ENCODE assay signal across 22 cellular contexts in the genomic region with DNA sequence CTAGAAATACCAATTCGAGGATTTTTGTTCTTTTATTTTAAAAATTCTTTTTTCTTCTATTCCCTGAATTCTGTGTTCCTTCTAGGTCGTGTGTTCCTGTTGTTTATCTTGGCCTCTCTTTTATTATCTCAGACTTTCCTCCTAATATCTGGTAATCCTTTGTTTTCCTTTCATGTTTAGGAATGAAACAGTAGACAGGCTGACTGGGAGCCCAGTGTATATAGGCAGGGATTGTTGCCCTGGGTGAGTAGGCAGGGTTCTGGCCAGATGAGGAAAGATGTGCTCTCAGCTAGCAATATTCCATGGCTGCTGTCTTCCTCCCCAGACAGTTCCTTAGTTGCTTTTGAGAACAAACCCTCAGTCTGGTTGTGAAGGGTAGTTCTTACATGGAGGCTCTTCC.
DNase-seq lines count a peak whose midpoint lies in the region; ATAC-seq and TF ChIP-seq lines count a peak whose summit lies in the region.
"Had no signal": no experiment of that assay in that cellular context is flagged by ENCODE, and none has a peak within 500 bp of the region (broad histone marks: within the 10 kb centered on the region; RNA-seq: fewer than 3 reads in every experiment).

No MANE protein-coding gene starts in this region.

- no peaks in the 10 kb centered on the region for H3K27me3 Mint-ChIP-seq in Caco-2 (ENCODE audit: insufficient read depth, unreplicated experiment)
- no peaks in the 10 kb centered on the region for H3K27me3 Mint-ChIP-seq in nephron progenitor cell (ENCODE audit: low read depth, poor library complexity)
- peaks cover 2% of the 10 kb centered on the region for H3K27me3 Mint-ChIP-seq in activated CD4-positive, alpha-beta memory T cell treated with anti-CD3 and anti-CD28 coated beads, Interleukin-2, amount 10 ng/mL, durations not matched to agents 7 days and 5 days
- H3K27me3 Mint-ChIP-seq: activated naive CD4-positive, alpha-beta T cell treated with anti-CD3 and anti-CD28 coated beads, Interleukin-2, amount 50 U/mL, for 24 hours; CD4-positive, CD25-positive, alpha-beta regulatory T cell had no signal

- POLR2A ChIA-PET in Caco-2 (lab: Charles Lee) = no interaction called here
- POLR2A ChIA-PET in activated CD4-positive, alpha-beta memory T cell treated with anti-CD3 and anti-CD28 coated beads, Interleukin-2, amount 10 ng/mL, durations not matched to agents 7 days and 5 days (lab: Charles Lee) = no interaction called here

- H3K4me3 Mint-ChIP-seq in Caco-2 (ENCODE audit: unreplicated experiment) (no peak overlapping the region), nephron progenitor cell (no peak overlapping the region)
- H3K4me3 Mint-ChIP-seq in activated CD4-positive, alpha-beta memory T cell treated with anti-CD3 and anti-CD28 coated beads, Interleukin-2, amount 10 ng/mL, durations not matched to agents 7 days and 5 days = no peak overlapping the region
- H3K4me3 Mint-ChIP-seq: activated naive CD4-positive, alpha-beta T cell treated with anti-CD3 and anti-CD28 coated beads, Interleukin-2, amount 50 U/mL, for 24 hours; activated T-cell treated with anti-CD3 and anti-CD28 coated beads, Interleukin-2, amount 50 U/mL, for 24 hours; natural killer cell had no signal

- H3K9me3 Mint-ChIP-seq in Caco-2 (ENCODE audit: unreplicated experiment) (no peaks in the 10 kb centered on the region), nephron progenitor cell (no peaks in the 10 kb centered on the region)
- no peaks in the 10 kb centered on the region for H3K9me3 Mint-ChIP-seq in activated CD4-positive, alpha-beta memory T cell treated with anti-CD3 and anti-CD28 coated beads, Interleukin-2, amount 10 ng/mL, durations not matched to agents 7 days and 5 days
- H3K9me3 Mint-ChIP-seq: activated naive CD4-positive, alpha-beta T cell treated with anti-CD3 and anti-CD28 coated beads, Interleukin-2, amount 50 U/mL, for 24 hours; activated T-cell treated with anti-CD3 and anti-CD28 coated beads, Interleukin-2, amount 50 U/mL, for 24 hours; CD4-positive, CD25-positive, alpha-beta regulatory T cell had no signal

- H3K27me3 ChIP-seq in Caco-2 (replicated peaks; ENCODE audit: control insufficient read depth, insufficient read depth, low read length) = no peaks in the 10 kb centered on the region
- peaks cover 5% of the 10 kb centered on the region; the same call in 1 of the 2 replicates for H3K27me3 ChIP-seq in MG63
- H3K27me3 ChIP-seq: vagina had no signal

- H3K36me3 ChIP-seq in Caco-2 (ENCODE audit: control insufficient read depth, insufficient read depth, low read length) (no peaks in the 10 kb centered on the region), MG63 (no peaks in the 10 kb centered on the region)
- H3K36me3 ChIP-seq: vagina had no signal

- no peak for TF ChIP-seq CTCF in Caco-2 (IDR thresholded peaks at IDR 0.05; ENCODE audit: insufficient read depth in 1 of 2, low read depth in 1 of 2, low read length in 1 of 2, severe bottlenecking in 1 of 2, unreplicated experiment in 1 of 2)
- TF ChIP-seq CTCF in nephron progenitor cell (IDR thresholded peaks at IDR 0.05) = no peak

- H3K4me1 ChIP-seq in Caco-2 = no peaks in the 10 kb centered on the region; the same call in 1 of the 2 replicates
- H3K4me1 ChIP-seq: vagina had no signal

- H3K4me1 Mint-ChIP-seq in Caco-2 (ENCODE audit: low read depth, unreplicated experiment) (peaks cover 24% of the 10 kb centered on the region), nephron progenitor cell (peaks cover 19% of the 10 kb centered on the region)
- H3K4me1 Mint-ChIP-seq in activated CD4-positive, alpha-beta memory T cell treated with anti-CD3 and anti-CD28 coated beads, Interleukin-2, amount 10 ng/mL, durations not matched to agents 7 days and 5 days = no peaks in the 10 kb centered on the region
- H3K4me1 Mint-ChIP-seq: activated naive CD4-positive, alpha-beta T cell treated with anti-CD3 and anti-CD28 coated beads, Interleukin-2, amount 50 U/mL, for 24 hours; CD4-positive, CD25-positive, alpha-beta regulatory T cell; natural killer cell had no signal

- H3K9me3 ChIP-seq in Caco-2 (no peaks in the 10 kb centered on the region), MG63 (no peaks in the 10 kb centered on the region)
- H3K9me3 ChIP-seq: vagina had no signal

- H3K27ac Mint-ChIP-seq in Caco-2 (ENCODE audit: unreplicated experiment) (peak overlapping the region; percentile 3), nephron progenitor cell (peak overlapping the region; percentile 6)
- no peak overlapping the region for H3K27ac Mint-ChIP-seq in activated CD4-positive, alpha-beta memory T cell treated with anti-CD3 and anti-CD28 coated beads, Interleukin-2, amount 10 ng/mL, durations not matched to agents 7 days and 5 days
- H3K27ac Mint-ChIP-seq: activated naive CD4-positive, alpha-beta T cell treated with anti-CD3 and anti-CD28 coated beads, Interleukin-2, amount 50 U/mL, for 24 hours; activated T-cell treated with anti-CD3 and anti-CD28 coated beads, Interleukin-2, amount 50 U/mL, for 24 hours; natural killer cell had no signal

- ATAC-seq in GM18870 (IDR thresholded peaks at IDR 0.05; ENCODE audit: unreplicated experiment) (no peak), GM19395 (IDR thresholded peaks at IDR 0.05; ENCODE audit: unreplicated experiment) (no peak)
- ATAC-seq: natural killer cell had no signal

- CTCF ChIA-PET in Caco-2 (lab: Charles Lee) = no interaction called here
- CTCF ChIA-PET in activated CD4-positive, alpha-beta memory T cell treated with anti-CD3 and anti-CD28 coated beads, Interleukin-2, amount 10 ng/mL, durations not matched to agents 7 days and 5 days (lab: Charles Lee) = no interaction called here

- DNase-seq in Caco-2 (no peak), MG63 (peak; percentile 3), fibroblast of peridontal ligament (ENCODE audit: extremely low read depth) (peak; percentile 22), nephron progenitor cell (no peak), NCI-H510A (lab: John Stamatoyannopoulos, UW) (no peak)
- DNase-seq in activated CD4-positive, alpha-beta memory T cell treated with anti-CD3 and anti-CD28 coated beads, Interleukin-2, amount 10 ng/mL, durations not matched to agents 7 days and 5 days = no peak
- DNase-seq: ACHN; activated CD4-positive, alpha-beta T cell treated with anti-CD3 and anti-CD28 coated beads, Interleukin-2, amount 50 U/mL, for 48 hours; activated T-cell treated with anti-CD3 and anti-CD28 coated beads, Interleukin-2, amount 50 U/mL, for 24 hours; caudate nucleus; CD4-positive, CD25-positive, alpha-beta regulatory T cell; DMS79; effector memory CD4-positive, alpha-beta T cell; HCEC 1CT; natural killer cell; NCI-H1436 treated with DMSO at 0.1 percent for 48 hours; NCI-H2171 treated with DMSO at 0.1 percent for 48 hours; stimulated activated CD4-positive, alpha-beta T cell treated with anti-CD3 and anti-CD28 coated beads, Interleukin-1b, Interleukin-23, amount 100 ng/mL, for 48 hours had no signal

- no TSS peak for BruUV-seq in Caco-2 (replicated peaks; lab: Mats Ljungman, UMichigan)

- intact Hi-C loops in Caco-2 (cut with micrococcal nuclease; ENCODE audit: unreplicated experiment) = no loop called here

- H3K4me3 ChIP-seq in Caco-2 (ENCODE audit: low read depth, low read length) = no peak overlapping the region
- no peak overlapping the region for H3K4me3 ChIP-seq in MG63
- H3K4me3 ChIP-seq: vagina had no signal

- H3K36me3 Mint-ChIP-seq in Caco-2 (ENCODE audit: insufficient read depth, unreplicated experiment) (no peaks in the 10 kb centered on the region), nephron progenitor cell (ENCODE audit: low read depth) (no peaks in the 10 kb centered on the region)
- H3K36me3 Mint-ChIP-seq in activated CD4-positive, alpha-beta memory T cell treated with anti-CD3 and anti-CD28 coated beads, Interleukin-2, amount 10 ng/mL, durations not matched to agents 7 days and 5 days (ENCODE audit: low read depth) = no peaks in the 10 kb centered on the region
- H3K36me3 Mint-ChIP-seq: activated naive CD4-positive, alpha-beta T cell treated with anti-CD3 and anti-CD28 coated beads, Interleukin-2, amount 50 U/mL, for 24 hours; CD4-positive, CD25-positive, alpha-beta regulatory T cell; natural killer cell had no signal

Comparison
In these comparisons a context has a peak if more than half of its experiments do, and no peak if none do; other contexts are left out.
1. DNase-seq: peak in MG63 (single experiment) and fibroblast of peridontal ligament (single experiment); none in Caco-2 (0 of 2), nephron progenitor cell (single experiment), activated CD4-positive, alpha-beta memory T cell treated with anti-CD3 and anti-CD28 coated beads, Interleukin-2, amount 10 ng/mL, durations not matched to agents 7 days and 5 days (single experiment) and NCI-H510A (single experiment).